Comparison of ENCODE assay signal across 23 cellular contexts in genomic region chr4:184099033-184099432, GRCh38.
A peak's percentile ranks its signal among the peaks of the same experiment; 100 is the strongest.
DNase-seq lines count a peak whose midpoint lies in the region; ATAC-seq and TF ChIP-seq lines count a peak whose summit lies in the region.
"Had no signal": no experiment of that assay in that cellular context is flagged by ENCODE, and none has a peak within 500 bp of the region (broad histone marks: within the 10 kb centered on the region; RNA-seq: fewer than 3 reads in every experiment).

No MANE protein-coding gene starts in this region.

- no peaks in the 10 kb centered on the region for H3K27me3 ChIP-seq in right cardiac atrium (ENCODE audit: control insufficient read depth, insufficient read depth)
- no peaks in the 10 kb centered on the region for H3K27me3 ChIP-seq in right atrium auricular region
- H3K27me3 ChIP-seq in hepatocyte: no peaks in the 10 kb centered on the region
- H3K27me3 ChIP-seq: BLaER1 had no signal

- TF ChIP-seq CTCF in right atrium auricular region (IDR thresholded peaks at IDR 0.05) (no peak), hepatocyte (IDR thresholded peaks at IDR 0.05; ENCODE audit: poor library complexity) (no peak)

- H3K79me2 ChIP-seq in hepatocyte: no peaks in the 10 kb centered on the region

- no peaks in the 10 kb centered on the region for H3K9me2 ChIP-seq in hepatocyte (replicated peaks; ENCODE audit: insufficient read depth)

- intact Hi-C loops in right cardiac atrium (cut with DNase I): no loop called here

- no peak overlapping the region for H3K4me3 ChIP-seq in right cardiac atrium (ENCODE audit: low read length)
- no peak overlapping the region for H3K4me3 ChIP-seq in right atrium auricular region
- no peak overlapping the region for H3K4me3 ChIP-seq in hepatocyte
- H3K4me3 ChIP-seq: BLaER1, GM23248, K562, SK-N-MC had no signal

- peak overlapping the region; percentile 63 for H3K4me2 ChIP-seq in hepatocyte

- ATAC-seq in right cardiac atrium (peak in 1 of 2 donors; percentile 34), HG03159 (IDR thresholded peaks at IDR 0.05; ENCODE audit: unreplicated experiment) (no peak), HG03139 (IDR thresholded peaks at IDR 0.05; ENCODE audit: unreplicated experiment) (no peak)
- ATAC-seq: K562, Panc1 had no signal

- DNase-seq in right cardiac atrium (peak in 2 of 3 donors; percentile 62 to 66), right atrium auricular region (ENCODE audit: low spot score) (no peak), NCI-H2171 treated with DMSO at 0.1 percent for 48 hours (lab: John Stamatoyannopoulos, UW) (peak; percentile 65), hepatocyte (ENCODE audit: low spot score) (no peak), SIG-M5 (lab: John Stamatoyannopoulos, UW) (no peak)
- DNase-seq: CD4-positive, CD25-positive, alpha-beta regulatory T cell; DMS53; GM23248; H9; Kasumi-1; MV-4-11; NCI-H1436 treated with DMSO at 0.1 percent for 48 hours; NCI-H187 treated with DMSO at 0.1 percent for 48 hours; NCI-H446 treated with DMSO at 0.1 percent for 48 hours; NCI-H526; SHP77 treated with DMSO at 0.1 percent for 48 hours had no signal

- no peak overlapping the region for H3K27ac ChIP-seq in right cardiac atrium (ENCODE audit: low read length)
- H3K27ac ChIP-seq in right atrium auricular region: peak overlapping the region in 1 of 2 donors; percentile 33
- H3K27ac ChIP-seq in hepatocyte: no peak overlapping the region
- H3K27ac ChIP-seq: BLaER1, GM23248, RWPE1, SK-N-MC had no signal

- H3K4me1 ChIP-seq in right cardiac atrium (ENCODE audit: control insufficient read depth, insufficient read depth, low read length) (no peaks in the 10 kb centered on the region), right atrium auricular region (peaks cover 0 to 25% of the 10 kb centered on the region in 2 donors), hepatocyte (ENCODE audit: insufficient read depth) (peaks cover 22% of the 10 kb centered on the region)

- H4K20me1 ChIP-seq in hepatocyte (ENCODE audit: insufficient read depth, poor library complexity, severe bottlenecking): no peaks in the 10 kb centered on the region
- H4K20me1 ChIP-seq: BLaER1 had no signal

- 43% methylated on average over 3 of the region's 3 CpGs for WGBS in right cardiac atrium
- WGBS in hepatocyte (ENCODE audit: low lambda C conversion rate, missing lambda C conversion rate): 46% methylated on average over 3 of the region's 3 CpGs

- no peak overlapping the region for H2AFZ ChIP-seq in hepatocyte
- H2AFZ ChIP-seq: GM23248 had no signal

- H3K9me3 ChIP-seq in right cardiac atrium (ENCODE audit: control insufficient read depth, low read length): no peaks in the 10 kb centered on the region
- no peaks in the 10 kb centered on the region for H3K9me3 ChIP-seq in right atrium auricular region
- no peaks in the 10 kb centered on the region for H3K9me3 ChIP-seq in hepatocyte (ENCODE audit: low read depth)
- H3K9me3 ChIP-seq: BLaER1 had no signal

- H3K36me3 ChIP-seq in right atrium auricular region: no peaks in the 10 kb centered on the region
- no peaks in the 10 kb centered on the region for H3K36me3 ChIP-seq in hepatocyte (replicated peaks; ENCODE audit: insufficient read depth, low read depth)
- H3K36me3 ChIP-seq: BLaER1 had no signal

Comparison
In these comparisons a context has a peak if more than half of its experiments do, and no peak if none do; other contexts are left out.
1. DNase-seq: peak in right cardiac atrium (2 of 3) and NCI-H2171 treated with DMSO at 0.1 percent for 48 hours (single experiment); none in right atrium auricular region (single experiment), hepatocyte (single experiment) and SIG-M5 (single experiment).